Comparison of ENCODE assay signal across 13 cellular contexts in the genomic region with DNA sequence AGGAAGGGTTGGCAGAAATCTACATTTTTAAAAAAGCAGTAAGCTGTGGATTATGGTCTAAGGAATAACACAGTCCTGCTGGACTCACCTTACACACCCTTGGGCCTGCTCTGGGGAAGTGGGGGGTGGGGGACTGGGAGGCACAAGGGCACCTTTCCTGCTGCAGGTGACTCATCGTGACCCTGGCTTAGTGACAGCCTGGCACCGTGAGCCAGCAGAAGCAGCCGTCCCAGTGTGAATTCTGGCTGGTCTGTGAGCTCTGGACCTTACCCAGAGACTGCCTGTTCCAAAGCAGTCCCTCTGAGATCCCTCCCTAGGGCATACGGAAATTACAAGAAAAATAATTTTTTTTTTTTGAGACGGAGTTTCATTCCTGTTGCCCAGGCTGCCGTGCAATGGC. TPM values are rescaled to one million over a fixed set of nuclear protein-coding genes. Genes with fewer than 3 reads are reported as not detected.
DNase-seq lines count a peak whose midpoint lies in the region; ATAC-seq and TF ChIP-seq lines count a peak whose summit lies in the region.
"Had no signal": no experiment of that assay in that cellular context is flagged by ENCODE, and none has a peak within 500 bp of the region (broad histone marks: within the 10 kb centered on the region; RNA-seq: fewer than 3 reads in every experiment).

No MANE protein-coding gene starts in this region.

- DNase-seq in activated CD4-positive, alpha-beta memory T cell treated with anti-CD3 and anti-CD28 coated beads for 36 hours: peak; percentile 29
- no peak for DNase-seq in activated CD4-positive, alpha-beta memory T cell treated with anti-CD3 and anti-CD28 coated beads, Interleukin-2, amount 10 ng/mL, durations not matched to agents 7 days and 5 days
- DNase-seq in colonic mucosa (peak; percentile 71), vagina (ENCODE audit: extremely low spot score in 2 of 2) (no peak), NCI-H2227 treated with DMSO at 0.1 percent for 48 hours (lab: John Stamatoyannopoulos, UW) (no peak), NOMO-1 (lab: John Stamatoyannopoulos, UW; ENCODE audit: unreplicated experiment in 2 of 2) (no peak)
- DNase-seq: NCI-H510A treated with DMSO at 0.1 percent for 48 hours; stimulated activated CD4-positive, alpha-beta T cell treated with anti-CD3 and anti-CD28 coated beads, Interleukin-2, amount 100 ng/mL, for 24 hours; T-helper 2 cell had no signal

- intact Hi-C loops in activated CD4-positive, alpha-beta memory T cell treated with anti-CD3 and anti-CD28 coated beads for 36 hours (cut with micrococcal nuclease): no loop called here
- intact Hi-C loops in colonic mucosa (cut with DNase I) (no loop called here), vagina (cut with DNase I) (no loop called here)

- no peak overlapping the region for H3K27ac ChIP-seq in colonic mucosa
- peak overlapping the region; percentile 84 to 86 for H3K27ac ChIP-seq in liver (ENCODE audit: low read depth in 1 of 2, low read length in 2 of 2)
- H3K27ac ChIP-seq in vagina: peak overlapping the region; percentile 9

- H3K4me1 Mint-ChIP-seq in activated CD4-positive, alpha-beta memory T cell treated with anti-CD3 and anti-CD28 coated beads for 36 hours (ENCODE audit: low read depth): peaks cover 41% of the 10 kb centered on the region
- H3K4me1 Mint-ChIP-seq in activated CD4-positive, alpha-beta memory T cell treated with anti-CD3 and anti-CD28 coated beads, Interleukin-2, amount 10 ng/mL, durations not matched to agents 7 days and 5 days: peaks cover 39% of the 10 kb centered on the region

- TF ChIP-seq CTCF in colonic mucosa (IDR thresholded peaks at IDR 0.05) (no peak), liver (IDR thresholded peaks at IDR 0.05; ENCODE audit: low read depth, low read length, missing input control) (no peak), vagina (IDR thresholded peaks at IDR 0.05) (no peak)

- H3K9me3 ChIP-seq in colonic mucosa: no peaks in the 10 kb centered on the region
- H3K9me3 ChIP-seq in liver (ENCODE audit: control insufficient read depth in 4 of 4, low read length in 3 of 4): no peaks in the 10 kb centered on the region
- H3K9me3 ChIP-seq in vagina: no peaks in the 10 kb centered on the region
- H3K9me3 ChIP-seq: upper lobe of left lung had no signal

- H3K36me3 ChIP-seq in colonic mucosa: no peaks in the 10 kb centered on the region
- H3K36me3 ChIP-seq in liver (ENCODE audit: control insufficient read depth in 4 of 4, insufficient read depth in 3 of 4, low read depth in 1 of 4, low read length in 3 of 4): no peaks in the 10 kb centered on the region
- H3K36me3 ChIP-seq in vagina: no peaks in the 10 kb centered on the region

- H3K4me3 ChIP-seq in colonic mucosa (no peak overlapping the region), liver (ENCODE audit: low read depth in 1 of 3, low read length in 3 of 3) (no peak overlapping the region), vagina (no peak overlapping the region)
- H3K4me3 ChIP-seq: upper lobe of left lung had no signal

- H3K4me3 Mint-ChIP-seq in activated CD4-positive, alpha-beta memory T cell treated with anti-CD3 and anti-CD28 coated beads for 36 hours: no peak overlapping the region
- no peak overlapping the region for H3K4me3 Mint-ChIP-seq in activated CD4-positive, alpha-beta memory T cell treated with anti-CD3 and anti-CD28 coated beads, Interleukin-2, amount 10 ng/mL, durations not matched to agents 7 days and 5 days

- peaks cover 4% of the 10 kb centered on the region for H3K36me3 Mint-ChIP-seq in activated CD4-positive, alpha-beta memory T cell treated with anti-CD3 and anti-CD28 coated beads for 36 hours
- peaks cover 15% of the 10 kb centered on the region for H3K36me3 Mint-ChIP-seq in activated CD4-positive, alpha-beta memory T cell treated with anti-CD3 and anti-CD28 coated beads, Interleukin-2, amount 10 ng/mL, durations not matched to agents 7 days and 5 days (ENCODE audit: low read depth)

- H3K27ac Mint-ChIP-seq in activated CD4-positive, alpha-beta memory T cell treated with anti-CD3 and anti-CD28 coated beads for 36 hours: no peak overlapping the region
- H3K27ac Mint-ChIP-seq in activated CD4-positive, alpha-beta memory T cell treated with anti-CD3 and anti-CD28 coated beads, Interleukin-2, amount 10 ng/mL, durations not matched to agents 7 days and 5 days: no peak overlapping the region
- H3K27ac Mint-ChIP-seq: activated T-helper 2 cell treated with anti-CD3 and anti-CD28 coated beads, Interferon-gamma antibody, Interleukin-2, Interleukin-4, amounts not matched to agents 10 μg/mL and 5 μg/mL and 100 μg/mL, durations not matched to agents 14 hours and 24 hours and 36 hours had no signal

- CTCF ChIA-PET in activated CD4-positive, alpha-beta memory T cell treated with anti-CD3 and anti-CD28 coated beads for 36 hours (lab: Charles Lee): interaction anchor here (0.6 to 1.1 kb wide), 4 partner anchors 50 to 463 kb away, joined by 3 to 7 read pairs (median 4); a partner anchor contains a TSS
- CTCF ChIA-PET in activated CD4-positive, alpha-beta memory T cell treated with anti-CD3 and anti-CD28 coated beads, Interleukin-2, amount 10 ng/mL, durations not matched to agents 7 days and 5 days (lab: Charles Lee): no interaction called here

- peaks cover 2% of the 10 kb centered on the region for H3K9me3 Mint-ChIP-seq in activated CD4-positive, alpha-beta memory T cell treated with anti-CD3 and anti-CD28 coated beads for 36 hours
- H3K9me3 Mint-ChIP-seq in activated CD4-positive, alpha-beta memory T cell treated with anti-CD3 and anti-CD28 coated beads, Interleukin-2, amount 10 ng/mL, durations not matched to agents 7 days and 5 days: no peaks in the 10 kb centered on the region
- H3K9me3 Mint-ChIP-seq: activated T-helper 2 cell treated with anti-CD3 and anti-CD28 coated beads, Interferon-gamma antibody, Interleukin-2, Interleukin-4, amounts not matched to agents 10 μg/mL and 5 μg/mL and 100 μg/mL, durations not matched to agents 14 hours and 24 hours and 36 hours had no signal

- no peak for ATAC-seq in activated CD4-positive, CD25-positive, alpha-beta regulatory T cell treated with anti-CD3 and anti-CD28 coated beads, Interleukin-2, amount 50 U/mL, for 24 hours

- no peaks in the 10 kb centered on the region for H3K27me3 ChIP-seq in colonic mucosa
- H3K27me3 ChIP-seq in liver (ENCODE audit: control insufficient read depth in 4 of 4, insufficient read depth in 4 of 4, low read length in 3 of 4): no peaks in the 10 kb centered on the region
- H3K27me3 ChIP-seq in vagina: no peaks in the 10 kb centered on the region
- H3K27me3 ChIP-seq: upper lobe of left lung had no signal

- peak; percentile 37 to 53 for TF ChIP-seq RAD21 in liver (IDR thresholded peaks at IDR 0.05)

- H3K9ac ChIP-seq in colonic mucosa (ENCODE audit: low read depth in 2 of 2, low read length in 2 of 2): no peak overlapping the region
- H3K9ac ChIP-seq in liver (ENCODE audit: low read depth in 1 of 2, low read length in 2 of 2): peak overlapping the region in 1 of 2 donors; percentile 45

- POLR2A ChIA-PET in activated CD4-positive, alpha-beta memory T cell treated with anti-CD3 and anti-CD28 coated beads for 36 hours (lab: Charles Lee): no interaction called here
- POLR2A ChIA-PET in activated CD4-positive, alpha-beta memory T cell treated with anti-CD3 and anti-CD28 coated beads, Interleukin-2, amount 10 ng/mL, durations not matched to agents 7 days and 5 days (lab: Charles Lee): interaction anchor here (0.7 to 1.4 kb wide), 2 partner anchors 27 to 56 kb away, joined by 3 to 6 read pairs; a partner anchor contains a TSS

- H3K4me1 ChIP-seq in colonic mucosa: peaks cover 6% of the 10 kb centered on the region
- H3K4me1 ChIP-seq in liver (ENCODE audit: control insufficient read depth in 4 of 4, insufficient read depth in 4 of 4, low read length in 3 of 4): peaks cover 6 to 45% (median 20%) of the 10 kb centered on the region in 4 donors
- peaks cover 19% of the 10 kb centered on the region for H3K4me1 ChIP-seq in vagina

- peaks cover 10% of the 10 kb centered on the region for H3K27me3 Mint-ChIP-seq in activated CD4-positive, alpha-beta memory T cell treated with anti-CD3 and anti-CD28 coated beads for 36 hours
- H3K27me3 Mint-ChIP-seq in activated CD4-positive, alpha-beta memory T cell treated with anti-CD3 and anti-CD28 coated beads, Interleukin-2, amount 10 ng/mL, durations not matched to agents 7 days and 5 days: peaks cover 30% of the 10 kb centered on the region

- 10% methylated on average over 6 of the region's 6 CpGs for WGBS in liver

- no peak for TF ChIP-seq POLR2A in vagina (IDR thresholded peaks at IDR 0.05)

TF ChIP-seq in liver, 16 proteins besides CTCF, POLR2A, EP300 and RAD21 (continues in another document):
- TF ChIP-seq GABPA (IDR thresholded peaks at IDR 0.05 in 1 of 2, conservative IDR thresholded peaks at IDR 0.05 in 1 of 2): peak in 1 of 2 donors; percentile 53

RNA-seq across cellular contexts. Expression of a gene that starts 4.2 kb away (rescaled TPM):
- total RNA-seq in activated CD4-positive, alpha-beta memory T cell treated with anti-CD3 and anti-CD28 coated beads for 36 hours: 10 to 100 TPM; 14.1 to 17.8 TPM
- total RNA-seq in activated CD4-positive, alpha-beta memory T cell treated with anti-CD3 and anti-CD28 coated beads, Interleukin-2, amount 10 ng/mL, durations not matched to agents 7 days and 5 days: 10 to 100 TPM; 19.9 to 21.9 TPM
- total RNA-seq in colonic mucosa: 10 to 100 TPM; 74.5 to 82.0 TPM
- total RNA-seq in liver: 10 to 100 TPM; 35.9 to 69.9 TPM
- 10 to 100 TPM; 29.5 to 33.7 TPM for polyA plus RNA-seq in liver
- 57.5 TPM for total RNA-seq in vagina

RNA-seq across cellular contexts. Expression of a gene that starts 32.3 kb away (rescaled TPM):
- total RNA-seq in activated CD4-positive, alpha-beta memory T cell treated with anti-CD3 and anti-CD28 coated beads for 36 hours: 10 to 100 TPM; 42.8 to 46.7 TPM
- 10 to 100 TPM; 59.3 to 64.8 TPM for total RNA-seq in activated CD4-positive, alpha-beta memory T cell treated with anti-CD3 and anti-CD28 coated beads, Interleukin-2, amount 10 ng/mL, durations not matched to agents 7 days and 5 days
- 100 to 1,000 TPM; 280 to 315 TPM for total RNA-seq in colonic mucosa
- total RNA-seq in liver: 10 to 100 TPM; 20.3 to 61.7 TPM
- polyA plus RNA-seq in liver: 10 to 100 TPM; 22.9 to 33.6 TPM
- total RNA-seq in vagina: 118 TPM

RNA-seq across cellular contexts. Expression of a gene that starts 56.2 kb away (rescaled TPM):
- total RNA-seq in activated CD4-positive, alpha-beta memory T cell treated with anti-CD3 and anti-CD28 coated beads for 36 hours: 10 to 100 TPM; 21.2 to 24.0 TPM
- 10 to 100 TPM; 52.4 to 58.1 TPM for total RNA-seq in activated CD4-positive, alpha-beta memory T cell treated with anti-CD3 and anti-CD28 coated beads, Interleukin-2, amount 10 ng/mL, durations not matched to agents 7 days and 5 days
- total RNA-seq in colonic mucosa (10 to 100 TPM; 27.6 to 35.5 TPM), liver (10 to 100 TPM; 19.2 to 47.1 TPM), vagina (96.0 TPM)
- polyA plus RNA-seq in liver: 10 to 100 TPM in 1 of 2 donors, 1 to 10 TPM in 1; 9.9 to 12.5 TPM

Comparison
In these comparisons a context has a peak if more than half of its experiments do, and no peak if none do; other contexts are left out.
1. DNase-seq: peak in activated CD4-positive, alpha-beta memory T cell treated with anti-CD3 and anti-CD28 coated beads for 36 hours (single experiment) and colonic mucosa (single experiment); none in activated CD4-positive, alpha-beta memory T cell treated with anti-CD3 and anti-CD28 coated beads, Interleukin-2, amount 10 ng/mL, durations not matched to agents 7 days and 5 days (single experiment), vagina (0 of 2), NCI-H2227 treated with DMSO at 0.1 percent for 48 hours (single experiment) and NOMO-1 (0 of 2).